In genomic region chr11:55838452-55838851, GRCh38 we compare ENCODE assay signal across 38 cellular contexts. TPM values are rescaled to one million over a fixed set of nuclear protein-coding genes. Genes with fewer than 3 reads are reported as not detected.
"Had no signal": no experiment of that assay in that cellular context is flagged by ENCODE, and none has a peak within 500 bp of the region (broad histone marks: within the 10 kb centered on the region; RNA-seq: fewer than 3 reads in every experiment).

Gene OR5D16 (plus strand): TSS chr11:55838752. CDS start chr11:55838752, 0 bp downstream.

- DNase-seq: Karpas-422, Kasumi-1, MG63, MM.1S, MV-4-11, NCI-H1048, NCI-H1092, NCI-H1092 treated with DMSO at 0.1 percent for 48 hours, NCI-H1105, NCI-H1105 treated with DMSO at 0.1 percent for 48 hours, NCI-H1417, NCI-H1417 treated with DMSO at 0.1 percent for 48 hours, NCI-H1436, NCI-H1436 treated with DMSO at 0.1 percent for 48 hours, NCI-H146, NCI-H1694, NCI-H1694 treated with DMSO at 0.1 percent for 48 hours, NCI-H187, NCI-H187 treated with DMSO at 0.1 percent for 48 hours, NCI-H1930, NCI-H2029, NCI-H2029 treated with DMSO at 0.1 percent for 48 hours, NCI-H2081, NCI-H2081 treated with DMSO at 0.1 percent for 48 hours, NCI-H2107, NCI-H2171, NCI-H2171 treated with DMSO at 0.1 percent for 48 hours, NCI-H2227 treated with DMSO at 0.1 percent for 48 hours, NCI-H226, NCI-H345, NCI-H446, NCI-H446 treated with DMSO at 0.1 percent for 48 hours, NCI-H510A, NCI-H510A treated with DMSO at 0.1 percent for 48 hours had no signal

RNA-seq across cellular contexts. Expression of gene OR5D16, which starts in this region (rescaled TPM):
- total RNA-seq: LHCN-M2, M059J, MCF 10A, NCI-H460 had no signal
